In the genomic region with DNA sequence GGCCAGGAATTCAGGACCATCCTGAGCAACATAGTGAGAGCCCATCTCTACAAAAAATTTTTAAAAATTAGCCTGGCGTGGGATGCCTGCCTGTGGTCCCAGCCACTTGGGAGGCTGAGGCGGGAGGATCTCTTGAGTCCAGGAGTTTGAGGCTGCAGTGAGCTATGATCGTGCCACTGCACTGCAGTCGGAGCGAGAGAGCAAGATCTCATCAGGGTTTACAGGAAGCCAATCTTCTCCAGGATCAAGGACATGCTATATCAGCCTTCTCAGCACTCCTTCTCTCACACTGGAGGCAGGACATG, we compare ENCODE assay signal across 8 cellular contexts. TPM values are rescaled to one million over a fixed set of nuclear protein-coding genes. Genes with fewer than 3 reads are reported as not detected.
DNase-seq lines count a peak whose midpoint lies in the region; ATAC-seq, FAIRE-seq and TF ChIP-seq lines count a peak whose summit lies in the region.

No MANE protein-coding gene starts in this region.

- DNase-seq in AG04450 (ENCODE audit: low read depth, low spot score) (no peak), breast epithelium (ENCODE audit: low spot score in 2 of 2) (no peak), iPS-NIHi11 (ENCODE audit: low spot score) (no peak), SHP77 treated with DMSO at 0.1 percent for 48 hours (lab: John Stamatoyannopoulos, UW) (no peak), urothelium cell line (ENCODE audit: low spot score) (no peak), mesenteric fat pad (ENCODE audit: low spot score) (no peak)
- DNase-seq in naive thymus-derived CD4-positive, alpha-beta T cell: peak in 1 of 9 donors; percentile 14

- peak overlapping the region; percentile 51 to 94 (median 64) for H3K4me3 Mint-ChIP-seq in IgD-negative memory B cell
- peak overlapping the region; percentile 76 to 100 (median 98) for H3K4me3 Mint-ChIP-seq in naive thymus-derived CD4-positive, alpha-beta T cell

- POLR2A ChIA-PET in AG04450 (lab: Yijun Ruan, JAX): interaction anchor here (0.6 kb wide), 1 partner anchor 1617 kb away, joined by 3 read pairs; a partner anchor contains a TSS
- POLR2A ChIA-PET in naive thymus-derived CD4-positive, alpha-beta T cell (lab: Charles Lee): interaction anchor here (0.6 to 4.4 kb wide), 7 partner anchors 11 to 1908 kb away, joined by 3 to 62 read pairs (median 3); no protein-coding TSS in a partner anchor

- peaks cover 30 to 45% (median 35%) of the 10 kb centered on the region in 3 donors for H3K4me1 Mint-ChIP-seq in IgD-negative memory B cell
- peaks cover 31 to 63% (median 55%) of the 10 kb centered on the region in 7 donors for H3K4me1 Mint-ChIP-seq in naive thymus-derived CD4-positive, alpha-beta T cell

- TF ChIP-seq CTCF in AG04450 (IDR thresholded peaks at IDR 0.05; ENCODE audit: low read depth, low read length) (no peak), breast epithelium (IDR thresholded peaks at IDR 0.05) (no peak)

- H3K27me3 Mint-ChIP-seq in IgD-negative memory B cell: no peaks in the 10 kb centered on the region
- no peaks in the 10 kb centered on the region for H3K27me3 Mint-ChIP-seq in naive thymus-derived CD4-positive, alpha-beta T cell

- CTCF ChIA-PET in AG04450 (lab: Charles Lee): interaction anchor here (0.5 to 2.5 kb wide), 21 partner anchors 9 to 822 kb away, joined by 3 to 10 read pairs (median 4); no protein-coding TSS in a partner anchor
- CTCF ChIA-PET in naive thymus-derived CD4-positive, alpha-beta T cell (lab: Charles Lee): interaction anchor here (0.9 to 1.2 kb wide), 4 partner anchors 14 to 56 kb away, joined by 3 read pairs; no protein-coding TSS in a partner anchor

- no peaks in the 10 kb centered on the region for H3K36me3 Mint-ChIP-seq in IgD-negative memory B cell
- H3K36me3 Mint-ChIP-seq in naive thymus-derived CD4-positive, alpha-beta T cell: peaks cover 0 to 18% (median 4%) of the 10 kb centered on the region in 5 donors

- H3K27me3 ChIP-seq in AG04450 (ENCODE audit: control insufficient read depth, insufficient read depth, low read length) (no peaks in the 10 kb centered on the region), breast epithelium (no peaks in the 10 kb centered on the region)
- H3K27me3 ChIP-seq in naive thymus-derived CD4-positive, alpha-beta T cell (ENCODE audit: control insufficient read depth in 2 of 2, insufficient read depth in 2 of 2, low read length in 2 of 2): no peaks in the 10 kb centered on the region

- H3K9me3 Mint-ChIP-seq in IgD-negative memory B cell: no peaks in the 10 kb centered on the region
- H3K9me3 Mint-ChIP-seq in naive thymus-derived CD4-positive, alpha-beta T cell: no peaks in the 10 kb centered on the region

- no peak for TF ChIP-seq POLR2A in breast epithelium (IDR thresholded peaks at IDR 0.05)

- intact Hi-C loops in breast epithelium (cut with DNase I; ENCODE audit: low total_unique reads): no loop called here
- intact Hi-C loops in naive thymus-derived CD4-positive, alpha-beta T cell (cut with micrococcal nuclease): loop anchor here (1.0 to 10.0 kb wide), 14 partner anchors 19 to 1460 kb away; a partner anchor contains a TSS

- peaks cover 15 to 34% of the 10 kb centered on the region in 2 donors for H3K4me1 ChIP-seq in breast epithelium
- peaks cover 35 to 40% of the 10 kb centered on the region in 2 donors for H3K4me1 ChIP-seq in naive thymus-derived CD4-positive, alpha-beta T cell (ENCODE audit: control insufficient read depth in 2 of 2, insufficient read depth in 2 of 2, low read length in 2 of 2)

- H3K9me3 ChIP-seq in AG04450 (ENCODE audit: control insufficient read depth, insufficient read depth, low read length) (no peaks in the 10 kb centered on the region; the same call in 1 of the 2 replicates), breast epithelium (no peaks in the 10 kb centered on the region)
- no peaks in the 10 kb centered on the region for H3K9me3 ChIP-seq in naive thymus-derived CD4-positive, alpha-beta T cell (ENCODE audit: control insufficient read depth in 2 of 3, low read length in 3 of 3)

- H3K27ac ChIP-seq in AG04450 (ENCODE audit: low read depth, low read length) (no peak overlapping the region), breast epithelium (peak overlapping the region; percentile 88 to 98)
- H3K27ac ChIP-seq in naive thymus-derived CD4-positive, alpha-beta T cell (ENCODE audit: low read depth, low read length): peak overlapping the region; percentile 90

- no peak for ATAC-seq in naive thymus-derived CD4-positive, alpha-beta T cell

- no peak for FAIRE-seq in urothelium cell line (lab: Jason Lieb, UNC)

- H3K27ac Mint-ChIP-seq in IgD-negative memory B cell: peak overlapping the region in 1 of 3 donors; percentile 93
- peak overlapping the region; percentile 63 to 99 (median 76) for H3K27ac Mint-ChIP-seq in naive thymus-derived CD4-positive, alpha-beta T cell

- H3K4me3 ChIP-seq in AG04450 (ENCODE audit: low read depth, low read length) (peak overlapping the region; percentile 23; the same call in 1 of the 2 replicates), breast epithelium (peak overlapping the region; percentile 73 to 89 (median 80))
- peak overlapping the region; percentile 67 for H3K4me3 ChIP-seq in naive thymus-derived CD4-positive, alpha-beta T cell (ENCODE audit: low read length)

- H3K36me3 ChIP-seq in breast epithelium: no peaks in the 10 kb centered on the region
- peaks cover 0 to 23% (median 0%) of the 10 kb centered on the region in 3 experiments for H3K36me3 ChIP-seq in naive thymus-derived CD4-positive, alpha-beta T cell (ENCODE audit: control insufficient read depth in 2 of 3, insufficient read depth in 3 of 3, low read length in 3 of 3)

RNA-seq across cellular contexts. Expression of a gene that starts 0.5 kb away (rescaled TPM):
- polyA plus RNA-seq in AG04450 (2011; rRNA removed): 7.3 and 10.0 TPM in 2 replicates
- 5.0 and 6.3 TPM in 2 replicates for polyA minus RNA-seq in AG04450 (2011; rRNA and poly(A)+ RNA removed)
- polyA plus RNA-seq in IgD-negative memory B cell: 6.6 TPM
- 10 to 100 TPM in 1 of 3 donors, 1 to 10 TPM in 2; 8.5 to 10.7 (median 9.7) TPM for total RNA-seq in breast epithelium
- 10 to 100 TPM in 3 of 5 experiments, 1 to 10 TPM in 2; 7.5 to 14.5 (median 12.3) TPM for total RNA-seq in naive thymus-derived CD4-positive, alpha-beta T cell
- polyA plus RNA-seq in naive thymus-derived CD4-positive, alpha-beta T cell: 10 to 100 TPM; 18.7 to 21.3 TPM
- 18.6 TPM for total RNA-seq in mesenteric fat pad

RNA-seq across cellular contexts. Expression of a gene that starts 2.0 kb away (rescaled TPM):
- polyA plus RNA-seq in AG04450 (2011; rRNA removed) (7.6 and 12.5 TPM in 2 replicates), IgD-negative memory B cell (43.4 TPM)
- 22.0 and 22.5 TPM in 2 replicates for polyA minus RNA-seq in AG04450 (2011; rRNA and poly(A)+ RNA removed)
- total RNA-seq in breast epithelium (100 to 1,000 TPM in 1 of 3 donors, 10 to 100 TPM in 2; 37.8 to 103 (median 49.8) TPM), mesenteric fat pad (92.3 TPM)
- 100 to 1,000 TPM in 1 of 5 experiments, 10 to 100 TPM in 4; 42.1 to 113 (median 64.8) TPM for total RNA-seq in naive thymus-derived CD4-positive, alpha-beta T cell
- 10 to 100 TPM; 18.1 to 34.3 TPM for polyA plus RNA-seq in naive thymus-derived CD4-positive, alpha-beta T cell

Comparison
In these comparisons a context has a peak if more than half of its experiments do, and no peak if none do; other contexts are left out.
1. H3K4me3 ChIP-seq: peak in every context shown above with its lines; median percentile 80 in breast epithelium; 67 in naive thymus-derived CD4-positive, alpha-beta T cell; 23 in AG04450.